In genomic region chr22:43289976-43290663, GRCh38 we compare ENCODE assay signal across 1 cellular context.
TF ChIP-seq lines count a peak whose summit lies in the region.

No MANE protein-coding gene starts in this region.

TF ChIP-seq in HEK293, 187 proteins besides CTCF, POLR2A, EP300 and RAD21 (continued from another document):
- TF ChIP-seq PATZ1 (tag by site-specific recombination; IDR thresholded peaks at IDR 0.05) = peak; percentile 42; the same call in 1 of the 2 replicates
- peak; percentile 73 for TF ChIP-seq ZNF341 (tag by site-specific recombination; IDR thresholded peaks at IDR 0.05; ENCODE audit: low read depth)
- TF ChIP-seq ZNF324 (tag by site-specific recombination; IDR thresholded peaks at IDR 0.05) = no peak
- TF ChIP-seq GLIS2 (tag by site-specific recombination; IDR thresholded peaks at IDR 0.05) = peak; percentile 71; the same call in 1 of the 2 replicates
- peak; percentile 22; the same call in 1 of the 2 replicates for TF ChIP-seq IKZF3 (tag by site-specific recombination; IDR thresholded peaks at IDR 0.05)
- TF ChIP-seq ZBTB20 (tag by site-specific recombination; IDR thresholded peaks at IDR 0.05) = peak; percentile 44; the same call in 1 of the 2 replicates
- TF ChIP-seq ZNF558 (tag by site-specific recombination; IDR thresholded peaks at IDR 0.05) = no peak
- no peak for TF ChIP-seq BCL11A (tag by site-specific recombination; IDR thresholded peaks at IDR 0.05; ENCODE audit: low read depth)
- no peak for TF ChIP-seq ZNF391 (tag by site-specific recombination; IDR thresholded peaks at IDR 0.05; ENCODE audit: borderline replicate concordance, low read depth)
- 0 out of 2 replicates have a peak, but pooled peaks have one; percentile 19 for TF ChIP-seq PBX3 (CRISPR knock-in tag; IDR thresholded peaks at IDR 0.05)
- TF ChIP-seq ZNF335 (tag by site-specific recombination; conservative IDR thresholded peaks at IDR 0.05) = peak; percentile 67
- peak; percentile 100 for TF ChIP-seq ZIC2 (tag by site-specific recombination; IDR thresholded peaks at IDR 0.05)
- peak; percentile 98 for TF ChIP-seq ZNF423 (tag by site-specific recombination; IDR thresholded peaks at IDR 0.05)
TF ChIP-seq in HEK293: peak in this region for 16.
